15 cellular contexts compared by ENCODE assay signal in genomic region chr2:239378918-239379640, GRCh38. TPM values are rescaled to one million over a fixed set of nuclear protein-coding genes. Genes with fewer than 3 reads are reported as not detected.
A peak's percentile ranks its signal among the peaks of the same experiment; 100 is the strongest.
DNase-seq lines count a peak whose midpoint lies in the region; ATAC-seq and TF ChIP-seq lines count a peak whose summit lies in the region.
"Had no signal": no experiment of that assay in that cellular context is flagged by ENCODE, and none has a peak within 500 bp of the region (broad histone marks: within the 10 kb centered on the region; RNA-seq: fewer than 3 reads in every experiment).

No MANE protein-coding gene starts in this region.

- no peak overlapping the region for H2AFZ ChIP-seq in PC-3 (ENCODE audit: low read length)

- no peaks in the 10 kb centered on the region for H3K27me3 ChIP-seq in left ventricle myocardium inferior (ENCODE audit: low read depth)
- H3K27me3 ChIP-seq in aorta (ENCODE audit: control insufficient read depth in 1 of 2, insufficient read depth in 2 of 2, low read length in 1 of 2): no peaks in the 10 kb centered on the region
- no peaks in the 10 kb centered on the region for H3K27me3 ChIP-seq in PC-3 (ENCODE audit: low read length)
- H3K27me3 ChIP-seq: body of pancreas, pancreas had no signal

- H3K4me1 ChIP-seq in left ventricle myocardium inferior (peaks cover 39% of the 10 kb centered on the region), aorta (ENCODE audit: control insufficient read depth in 1 of 2, insufficient read depth in 2 of 2, low read length in 2 of 2) (no peaks in the 10 kb centered on the region), PC-3 (ENCODE audit: insufficient read depth, low read length) (no peaks in the 10 kb centered on the region)
- H3K4me1 ChIP-seq: body of pancreas, pancreas had no signal

- no peaks in the 10 kb centered on the region for H3K9me2 ChIP-seq in PC-3 (replicated peaks; ENCODE audit: low read length)

- no peak for TF ChIP-seq CTCF in left ventricle myocardium inferior (IDR thresholded peaks at IDR 0.05; ENCODE audit: borderline replicate concordance)
- TF ChIP-seq CTCF in PC-3 (conservative IDR thresholded peaks at IDR 0.05; ENCODE audit: low read depth, low read length): no peak

- no peaks in the 10 kb centered on the region for H3K79me2 ChIP-seq in PC-3 (ENCODE audit: low read length)

- H3K9ac ChIP-seq in PC-3 (ENCODE audit: low read length): no peak overlapping the region

- WGBS in aorta, 2 donors: 79 to 80% methylated on average over 20 of the region's 20 CpGs

- H3F3A ChIP-seq in PC-3 (ENCODE audit: low read length, unreplicated experiment): no peaks in the 10 kb centered on the region

- BruUV-seq in PC-3 (replicated peaks; lab: Mats Ljungman, UMichigan): no TSS peak

- ATAC-seq in Right ventricle myocardium superior (ENCODE audit: poor library complexity) (no peak), aorta (ENCODE audit: low FRiP score) (peak; percentile 4), GM18909 (IDR thresholded peaks at IDR 0.05; ENCODE audit: poor library complexity, unreplicated experiment) (no peak), PC-3 (no peak)
- ATAC-seq: body of pancreas, pancreas had no signal

- H3K4me2 ChIP-seq in PC-3 (ENCODE audit: low read length): no peak overlapping the region

- CTCF ChIA-PET in PC-3 (lab: Charles Lee): no interaction called here

- H3K27ac ChIP-seq in left ventricle myocardium inferior (replicated peaks): no peak overlapping the region
- no peak overlapping the region for H3K27ac ChIP-seq in aorta (ENCODE audit: low read depth in 1 of 2, low read length in 2 of 2)
- no peak overlapping the region for H3K27ac ChIP-seq in PC-3 (ENCODE audit: low read length)
- H3K27ac ChIP-seq: body of pancreas, pancreas had no signal

- intact Hi-C loops in Right ventricle myocardium superior (cut with DNase I) (no loop called here), left ventricle myocardium inferior (cut with micrococcal nuclease) (no loop called here), aorta (cut with DNase I) (no loop called here), PC-3 (cut with micrococcal nuclease) (no loop called here)

- POLR2A ChIA-PET in PC-3 (lab: Charles Lee; ENCODE audit: unreplicated experiment): no interaction called here

- no peak overlapping the region for H3K4me3 ChIP-seq in left ventricle myocardium inferior
- H3K4me3 ChIP-seq in aorta (ENCODE audit: low read length in 2 of 2): no peak overlapping the region
- no peak overlapping the region for H3K4me3 ChIP-seq in PC-3 (ENCODE audit: low read length)
- H3K4me3 ChIP-seq: body of pancreas, pancreas had no signal

- DNase-seq in Right ventricle myocardium superior: peak; percentile 38
- no peak for DNase-seq in left ventricle myocardium inferior
- peak; percentile 8 for DNase-seq in activated naive CD4-positive, alpha-beta T cell treated with anti-CD3 and anti-CD28 coated beads, Interleukin-2, amount 50 U/mL, for 16 hours
- DNase-seq in mesenteric fat pad (ENCODE audit: low spot score): peak; percentile 77
- DNase-seq in aorta: peak; percentile 48 to 68
- no peak for DNase-seq in PC-3
- DNase-seq in HT-29 (ENCODE audit: low spot score): no peak
- DNase-seq: activated CD4-positive, alpha-beta memory T cell treated with anti-CD3 and anti-CD28 coated beads for 36 hours; activated effector memory CD4-positive, alpha-beta T cell treated with Interleukin-2 at 50 U/mL for 16 hours; NCI-H2081 treated with DMSO at 0.1 percent for 48 hours; NCI-H82; SHP77 had no signal

- H3K36me3 ChIP-seq in left ventricle myocardium inferior (no peaks in the 10 kb centered on the region), aorta (ENCODE audit: control insufficient read depth in 1 of 2, insufficient read depth in 2 of 2, low read length in 1 of 2) (no peaks in the 10 kb centered on the region), PC-3 (ENCODE audit: low read depth, low read length) (no peaks in the 10 kb centered on the region)
- H3K36me3 ChIP-seq: pancreas had no signal

- no peaks in the 10 kb centered on the region for H3K9me3 ChIP-seq in left ventricle myocardium inferior (replicated peaks)
- no peaks in the 10 kb centered on the region for H3K9me3 ChIP-seq in aorta (ENCODE audit: control insufficient read depth, low read length)
- no peaks in the 10 kb centered on the region for H3K9me3 ChIP-seq in PC-3 (ENCODE audit: low read length)
- H3K9me3 ChIP-seq: body of pancreas, pancreas had no signal

- H4K20me1 ChIP-seq in PC-3 (ENCODE audit: low read length): no peaks in the 10 kb centered on the region

RNA-seq across cellular contexts. Expression of gene HDAC4, which starts 21.7 kb away (rescaled TPM):
- total RNA-seq in Right ventricle myocardium superior: 24.9 TPM
- total RNA-seq in left ventricle myocardium inferior: 23.9 TPM
- total RNA-seq in mesenteric fat pad: 44.9 TPM
- total RNA-seq in aorta: 10 to 100 TPM; 50.7 to 75.5 TPM
- 1 to 10 TPM; 6.8 to 9.6 TPM for polyA plus RNA-seq in aorta
- total RNA-seq in PC-3 (2014; rRNA removed): 8.5 and 20.0 TPM in 2 replicates
- total RNA-seq in HT-29 (2014; rRNA removed; shearing (Covaris generic)): 16.0 and 19.9 TPM in 2 replicates

Comparison
In these comparisons a context has a peak if more than half of its experiments do, and no peak if none do; other contexts are left out.
1. DNase-seq: peak in Right ventricle myocardium superior (single experiment), activated naive CD4-positive, alpha-beta T cell treated with anti-CD3 and anti-CD28 coated beads, Interleukin-2, amount 50 U/mL, for 16 hours (single experiment), mesenteric fat pad (single experiment) and aorta (2 of 2); none in left ventricle myocardium inferior (single experiment), PC-3 (single experiment) and HT-29 (single experiment).